In genomic region chr15:64070965-64071851, GRCh38 we compare ENCODE assay signal across 1 cellular context.
TF ChIP-seq lines count a peak whose summit lies in the region.

No MANE protein-coding gene starts in this region.

TF ChIP-seq in GM23338, 12 proteins besides CTCF, POLR2A, EP300 and RAD21 (continued from another document):
- TF ChIP-seq EZH2 (IDR thresholded peaks at IDR 0.05; ENCODE audit: low read depth, unreplicated experiment) (no peak), ZNF462 (CRISPR knock-in tag; IDR thresholded peaks at IDR 0.05) (no peak), STAT1 (IDR thresholded peaks at IDR 0.05; ENCODE audit: unreplicated experiment) (no peak), JUNB (IDR thresholded peaks at IDR 0.05; ENCODE audit: unreplicated experiment) (no peak), CREB1 (CRISPR knock-in tag; IDR thresholded peaks at IDR 0.05; ENCODE audit: low read depth) (no peak), EZH2phosphoT487 (IDR thresholded peaks at IDR 0.05; ENCODE audit: unreplicated experiment) (no peak), POLR2AphosphoS5 (IDR thresholded peaks at IDR 0.05; ENCODE audit: low read depth) (no peak), NANOG (IDR thresholded peaks at IDR 0.05; ENCODE audit: borderline replicate concordance) (no peak)
- TF ChIP-seq, protein P1, sequence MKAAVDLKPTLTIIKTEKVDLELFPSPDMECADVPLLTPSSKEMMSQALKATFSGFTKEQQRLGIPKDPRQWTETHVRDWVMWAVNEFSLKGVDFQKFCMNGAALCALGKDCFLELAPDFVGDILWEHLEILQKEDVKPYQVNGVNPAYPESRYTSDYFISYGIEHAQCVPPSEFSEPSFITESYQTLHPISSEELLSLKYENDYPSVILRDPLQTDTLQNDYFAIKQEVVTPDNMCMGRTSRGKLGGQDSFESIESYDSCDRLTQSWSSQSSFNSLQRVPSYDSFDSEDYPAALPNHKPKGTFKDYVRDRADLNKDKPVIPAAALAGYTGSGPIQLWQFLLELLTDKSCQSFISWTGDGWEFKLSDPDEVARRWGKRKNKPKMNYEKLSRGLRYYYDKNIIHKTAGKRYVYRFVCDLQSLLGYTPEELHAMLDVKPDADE (IDR thresholded peaks at IDR 0.05): no peak
